In genomic region chr16:57283956-57284205, GRCh38 we compare ENCODE assay signal across 9 cellular contexts. TPM values are rescaled to one million over a fixed set of nuclear protein-coding genes. Genes with fewer than 3 reads are reported as not detected.
A peak's percentile ranks its signal among the peaks of the same experiment; 100 is the strongest.
DNase-seq lines count a peak whose midpoint lies in the region; ATAC-seq and TF ChIP-seq lines count a peak whose summit lies in the region.
"Had no signal": no experiment of that assay in that cellular context is flagged by ENCODE, and none has a peak within 500 bp of the region (broad histone marks: within the 10 kb centered on the region; RNA-seq: fewer than 3 reads in every experiment).

No MANE protein-coding gene starts in this region.

- peaks cover 49 to 66% (median 57%) of the 10 kb centered on the region in 3 donors for H3K27me3 Mint-ChIP-seq in CD14-positive monocyte (ENCODE audit: low read depth in 3 of 3)
- peaks cover 8% of the 10 kb centered on the region for H3K27me3 Mint-ChIP-seq in activated CD4-positive, alpha-beta memory T cell treated with anti-CD3 and anti-CD28 coated beads for 36 hours

- H3K36me3 ChIP-seq in parathyroid adenoma (ENCODE audit: control insufficient read depth, insufficient read depth, low read length), result no peaks in the 10 kb centered on the region

- H3K36me3 Mint-ChIP-seq in CD14-positive monocyte, result peaks cover 3 to 4% of the 10 kb centered on the region in 2 donors
- H3K36me3 Mint-ChIP-seq in activated CD4-positive, alpha-beta memory T cell treated with anti-CD3 and anti-CD28 coated beads for 36 hours, result no peaks in the 10 kb centered on the region

- H3K4me1 Mint-ChIP-seq in CD14-positive monocyte, result peaks cover 20% of the 10 kb centered on the region
- H3K4me1 Mint-ChIP-seq in activated CD4-positive, alpha-beta memory T cell treated with anti-CD3 and anti-CD28 coated beads for 36 hours (ENCODE audit: low read depth), result peaks cover 13% of the 10 kb centered on the region

- POLR2A ChIA-PET in activated CD4-positive, alpha-beta memory T cell treated with anti-CD3 and anti-CD28 coated beads for 36 hours (lab: Charles Lee), result no interaction called here

- no peaks in the 10 kb centered on the region for H3K79me2 ChIP-seq in parathyroid adenoma

- peak overlapping the region; percentile 88 for H2AFZ ChIP-seq in parathyroid adenoma

- H3K27ac ChIP-seq in parathyroid adenoma, result no peak overlapping the region

- peak overlapping the region; percentile 55 to 56 for H3K4me3 Mint-ChIP-seq in CD14-positive monocyte
- peak overlapping the region; percentile 65 for H3K4me3 Mint-ChIP-seq in activated CD4-positive, alpha-beta memory T cell treated with anti-CD3 and anti-CD28 coated beads for 36 hours

- ATAC-seq in left cardiac atrium (peak; percentile 5 to 25), GM19035 (IDR thresholded peaks at IDR 0.05; ENCODE audit: unreplicated experiment) (no peak)

- H3K9ac ChIP-seq in parathyroid adenoma, result no peak overlapping the region

- no peaks in the 10 kb centered on the region for H3K9me3 ChIP-seq in parathyroid adenoma (ENCODE audit: control insufficient read depth, low read length)

- H3K27me3 ChIP-seq in parathyroid adenoma (ENCODE audit: control insufficient read depth, insufficient read depth, low read length), result no peaks in the 10 kb centered on the region

- CTCF ChIA-PET in activated CD4-positive, alpha-beta memory T cell treated with anti-CD3 and anti-CD28 coated beads for 36 hours (lab: Charles Lee), result no interaction called here

- no peaks in the 10 kb centered on the region for H3K4me1 ChIP-seq in parathyroid adenoma

- TF ChIP-seq CTCF in CD14-positive monocyte (IDR thresholded peaks at IDR 0.05) (no peak), parathyroid adenoma (IDR thresholded peaks at IDR 0.05) (no peak)

- H3K4me2 ChIP-seq in parathyroid adenoma (ENCODE audit: low read length), result peak overlapping the region; percentile 73

- intact Hi-C loops in CD14-positive monocyte (cut with micrococcal nuclease), result loop anchor here in 1 of 2 donors (5.0 kb wide), 1 partner anchor 37 kb away; the partner anchor contains the start of gene ARL2BP
- intact Hi-C loops in activated CD4-positive, alpha-beta memory T cell treated with anti-CD3 and anti-CD28 coated beads for 36 hours (cut with micrococcal nuclease), result no loop called here
- intact Hi-C loops in left cardiac atrium (cut with DNase I), result loop anchor here in 1 of 2 donors (10.0 kb wide), 1 partner anchor 99 kb away; the partner anchor contains the start of genes PSME3IP1 and RSPRY1

- H3K4me3 ChIP-seq in parathyroid adenoma (ENCODE audit: low read depth, low read length), result peak overlapping the region; percentile 55

- peaks cover 0 to 19% (median 4%) of the 10 kb centered on the region in 7 donors for H3K9me3 Mint-ChIP-seq in CD14-positive monocyte
- no peaks in the 10 kb centered on the region for H3K9me3 Mint-ChIP-seq in activated CD4-positive, alpha-beta memory T cell treated with anti-CD3 and anti-CD28 coated beads for 36 hours

- DNase-seq in CD14-positive monocyte (ENCODE audit: low spot score), result no peak
- DNase-seq in activated CD4-positive, alpha-beta memory T cell treated with anti-CD3 and anti-CD28 coated beads for 36 hours, result no peak
- no peak for DNase-seq in left cardiac atrium
- no peak for DNase-seq in stimulated activated CD4-positive, alpha-beta T cell treated with anti-CD3 and anti-CD28 coated beads, Interleukin-15, amount 100 ng/mL, for 24 hours
- DNase-seq in NCI-H2171 (lab: John Stamatoyannopoulos, UW), result no peak
- DNase-seq in stimulated activated CD4-positive, alpha-beta T cell treated with anti-CD3 and anti-CD28 coated beads, Interleukin-4, amount 100 ng/mL, for 4 hours, result no peak
- DNase-seq: HCEC 1CT had no signal

- H3K27ac Mint-ChIP-seq in CD14-positive monocyte, result peak overlapping the region in 2 of 7 donors; percentile 61 to 62
- no peak overlapping the region for H3K27ac Mint-ChIP-seq in activated CD4-positive, alpha-beta memory T cell treated with anti-CD3 and anti-CD28 coated beads for 36 hours

RNA-seq across cellular contexts. Expression of gene PLLP, which starts 0.6 kb away (rescaled TPM):
- under 1 TPM; 0.52 to 0.97 TPM for polyA plus RNA-seq in CD14-positive monocyte
- not detected for total RNA-seq in activated CD4-positive, alpha-beta memory T cell treated with anti-CD3 and anti-CD28 coated beads for 36 hours
- total RNA-seq in left cardiac atrium, result 1 to 10 TPM; 5.0 to 8.2 TPM

RNA-seq across cellular contexts. Expression of gene ARL2BP, which starts 38.8 kb away (rescaled TPM):
- polyA plus RNA-seq in CD14-positive monocyte, result 10 to 100 TPM; 84.0 to 84.6 TPM
- 10 to 100 TPM; 16.4 to 16.9 TPM for total RNA-seq in activated CD4-positive, alpha-beta memory T cell treated with anti-CD3 and anti-CD28 coated beads for 36 hours
- 10 to 100 TPM; 52.3 to 60.3 TPM for total RNA-seq in left cardiac atrium

Comparison
In these comparisons a context has a peak if more than half of its experiments do, and no peak if none do; other contexts are left out.
1. RNA of gene PLLP, which starts 0.6 kb away (total RNA-seq): 5.0 to 8.2 TPM in left cardiac atrium; not detected in activated CD4-positive, alpha-beta memory T cell treated with anti-CD3 and anti-CD28 coated beads for 36 hours; every median in the first group is over 4 times any median in the second.